In genomic region chr17:5486206-5487124, GRCh38 we compare ENCODE assay signal across 1 cellular context.
TF ChIP-seq lines count a peak whose summit lies in the region.

MIS12 (plus strand) TSS chr17:5486566; CDS start chr17:5488863, 2,297 bp downstream.

TF ChIP-seq in A549, 52 proteins besides CTCF, POLR2A, EP300 and RAD21 (continued from another document):
- TF ChIP-seq MAX (IDR thresholded peaks at IDR 0.05) (peak; percentile 98), ATOH8 (CRISPR knock-in tag; IDR thresholded peaks at IDR 0.05; ENCODE audit: low read depth) (peak; percentile 45), HOXB13 (CRISPR knock-in tag; IDR thresholded peaks at IDR 0.05; ENCODE audit: low read depth) (peak; percentile 96)
